8 cellular contexts compared by ENCODE assay signal in the genomic region with DNA sequence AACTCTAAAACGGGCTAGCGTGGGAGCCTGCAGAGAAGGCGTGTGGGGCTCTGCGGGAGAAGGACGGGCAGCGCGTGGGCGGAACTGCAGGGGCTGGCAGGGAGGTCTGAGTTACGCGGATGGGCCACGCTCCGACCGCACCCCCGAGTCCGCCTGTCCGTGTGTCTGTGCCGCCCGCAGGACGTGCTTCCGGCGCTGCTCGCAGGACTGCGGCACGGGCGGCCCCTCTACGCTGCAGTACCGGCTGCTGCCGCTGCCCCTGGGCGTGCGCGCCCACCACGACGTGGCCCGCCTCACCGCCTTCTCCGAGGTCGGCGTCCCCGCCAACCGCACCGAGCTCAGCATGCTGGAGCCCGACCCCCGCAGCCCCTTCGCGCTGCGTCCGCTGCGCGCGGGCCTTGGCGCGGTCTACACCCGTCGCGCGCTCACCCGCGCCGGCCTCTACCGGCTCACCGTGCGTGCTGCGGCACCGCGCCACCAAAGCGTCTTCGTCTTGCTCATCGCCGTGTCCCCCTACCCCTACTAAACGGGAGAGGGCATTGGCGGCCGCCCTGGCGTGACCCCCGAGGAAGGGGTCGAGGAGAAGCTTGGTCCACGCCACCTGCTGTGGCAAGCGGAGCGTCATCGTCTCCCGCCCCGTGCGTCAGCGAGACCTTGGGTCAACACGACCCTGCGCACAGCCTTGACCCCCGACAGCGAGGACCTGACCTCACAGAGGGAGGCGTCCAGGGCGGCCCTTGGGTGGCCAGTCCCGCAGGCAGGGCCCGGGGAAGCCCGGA. TPM values are rescaled to one million over a fixed set of nuclear protein-coding genes. Genes with fewer than 3 reads are reported as not detected.
A peak's percentile ranks its signal among the peaks of the same experiment; 100 is the strongest.
DNase-seq lines count a peak whose midpoint lies in the region; TF ChIP-seq lines count a peak whose summit lies in the region.

No MANE protein-coding gene starts in this region.

- TF ChIP-seq CTCF in fibroblast of lung (conservative IDR thresholded peaks at IDR 0.05 in 1 of 2, IDR thresholded peaks at IDR 0.05 in 1 of 2; ENCODE audit: low read depth in 1 of 2, low read length in 2 of 2) (peak; percentile 21 to 27), osteoblast (IDR thresholded peaks at IDR 0.05; ENCODE audit: extremely low read depth, low read depth, low read length) (peak; percentile 40)

- 8 to 9% methylated on average over 56 to 89 of the region's 92 CpGs for WGBS in GM23248 (ENCODE audit: low coverage in 1 of 2, low lambda C conversion rate in 2 of 2, missing lambda C conversion rate in 2 of 2), 2 experiments

- no peaks in the 10 kb centered on the region for H3F3A ChIP-seq in GM23248 (ENCODE audit: insufficient read depth)

- H3K4me1 ChIP-seq in GM23248 (ENCODE audit: insufficient read depth) (no peaks in the 10 kb centered on the region), fibroblast of lung (ENCODE audit: control insufficient read depth, extremely low read depth, insufficient read depth, low read length) (no peaks in the 10 kb centered on the region), osteoblast (ENCODE audit: insufficient read depth, low read length) (peaks cover 6% of the 10 kb centered on the region)

- no peaks in the 10 kb centered on the region for H4K20me1 ChIP-seq in GM23248 (ENCODE audit: insufficient read depth)
- no peaks in the 10 kb centered on the region for H4K20me1 ChIP-seq in fibroblast of lung (ENCODE audit: control insufficient read depth, extremely low read depth, insufficient read depth, low read length)
- no peaks in the 10 kb centered on the region for H4K20me1 ChIP-seq in osteoblast (ENCODE audit: insufficient read depth, low read length)

- no peaks in the 10 kb centered on the region for H3K9me2 ChIP-seq in GM23248 (ENCODE audit: insufficient read depth)

- H3K9ac ChIP-seq in GM23248 (no peak overlapping the region), fibroblast of lung (ENCODE audit: insufficient read depth, low read length) (no peak overlapping the region)

- H3K9me3 ChIP-seq in GM23248 (ENCODE audit: low read depth), result no peaks in the 10 kb centered on the region
- no peaks in the 10 kb centered on the region for H3K9me3 ChIP-seq in fibroblast of lung (ENCODE audit: control insufficient read depth, insufficient read depth, low read depth, low read length)
- H3K9me3 ChIP-seq in osteoblast (ENCODE audit: low read depth, low read length), result no peaks in the 10 kb centered on the region

- H2AFZ ChIP-seq in GM23248 (peak overlapping the region; percentile 85), fibroblast of lung (ENCODE audit: low read length) (peak overlapping the region; percentile 55), osteoblast (ENCODE audit: low read length) (peak overlapping the region; percentile 85)

- in situ Hi-C loops in GM23248 (cut with MboI), result no loop called here

- H3K4me3 ChIP-seq in GM23248 (peak overlapping the region; percentile 61), fibroblast of lung (replicated peaks in 1 of 4; ENCODE audit: control extremely low read depth in 1 of 4, insufficient read depth in 1 of 4, low read depth in 3 of 4, low read length in 4 of 4) (peak overlapping the region in 1 of 4 experiments; percentile 27), osteoblast (ENCODE audit: insufficient read depth, low read length) (peak overlapping the region; percentile 65)

- H3K79me2 ChIP-seq in GM23248 (ENCODE audit: insufficient read depth) (no peaks in the 10 kb centered on the region), fibroblast of lung (ENCODE audit: control insufficient read depth, insufficient read depth, low read length) (no peaks in the 10 kb centered on the region), osteoblast (ENCODE audit: insufficient read depth, low read length) (no peaks in the 10 kb centered on the region)

- H3K36me3 ChIP-seq in GM23248 (ENCODE audit: low read depth) (no peaks in the 10 kb centered on the region), fibroblast of lung (ENCODE audit: control insufficient read depth, insufficient read depth, low read length) (no peaks in the 10 kb centered on the region), osteoblast (ENCODE audit: insufficient read depth, low read length) (no peaks in the 10 kb centered on the region)

- peak; percentile 74 for DNase-seq in AG08395 (ENCODE audit: low spot score)
- DNase-seq in GM23248, result peak; percentile 82
- DNase-seq in activated CD4-positive, alpha-beta T cell treated with anti-CD3 and anti-CD28 coated beads, Interleukin-2, amount 50 U/mL, for 48 hours, result peak; percentile 41 to 46
- peak; percentile 35 to 62 for DNase-seq in fibroblast of lung (ENCODE audit: low read depth in 2 of 2)
- peak; percentile 96 for DNase-seq in osteoblast (ENCODE audit: insufficient read length, low spot score, missing footprints)
- no peak for DNase-seq in central memory CD4-positive, alpha-beta T cell
- DNase-seq in effector CD8-positive, alpha-beta T cell (lab: John Stamatoyannopoulos, UW), result no peak
- DNase-seq in medulla oblongata (ENCODE audit: extremely low spot score), result no peak

- H3K27ac ChIP-seq in GM23248 (no peak overlapping the region), fibroblast of lung (ENCODE audit: insufficient read depth, low read length) (no peak overlapping the region), osteoblast (ENCODE audit: low read depth, low read length) (no peak overlapping the region)

- H3K27me3 ChIP-seq in GM23248 (replicated peaks; ENCODE audit: insufficient read depth), result no peaks in the 10 kb centered on the region
- peaks cover 4% of the 10 kb centered on the region for H3K27me3 ChIP-seq in fibroblast of lung (ENCODE audit: control insufficient read depth, insufficient read depth, low read length)
- H3K27me3 ChIP-seq in osteoblast (ENCODE audit: insufficient read depth, low read length), result peaks cover 8% of the 10 kb centered on the region

- H3K4me2 ChIP-seq in GM23248 (ENCODE audit: unreplicated experiment), result peak overlapping the region; percentile 46
- H3K4me2 ChIP-seq in fibroblast of lung (ENCODE audit: extremely low read depth, insufficient read depth, low read length), result peak overlapping the region; percentile 51
- peak overlapping the region; percentile 80 for H3K4me2 ChIP-seq in osteoblast (ENCODE audit: insufficient read depth, low read length)

RNA-seq across cellular contexts. Expression of a gene that starts 11.4 kb away (rescaled TPM):
- total RNA-seq in GM23248 (2014; rRNA removed; shearing (Covaris generic)), result 182 and 216 TPM in 2 replicates
- polyA plus RNA-seq in GM23248 (2016; fragmentation: Nextera tagmentation; extraction: Ambion mirVana) (120 and 124 TPM in 2 replicates), fibroblast of lung (44.7 and 65.0 TPM in 2 replicates)
- total RNA-seq in fibroblast of lung (223 and 276 TPM in 2 replicates), osteoblast (134 and 195 TPM in 2 replicates)
- polyA plus RNA-seq in fibroblast of lung (2012), result 37.9 and 47.2 TPM in 2 replicates
- polyA minus RNA-seq in fibroblast of lung (ENCODE audit: low replicate concordance), result 43.7 and 54.7 TPM in 2 replicates

Comparison
In these comparisons a context has a peak if more than half of its experiments do, and no peak if none do; other contexts are left out.
1. DNase-seq: peak in AG08395 (single experiment), GM23248 (single experiment), activated CD4-positive, alpha-beta T cell treated with anti-CD3 and anti-CD28 coated beads, Interleukin-2, amount 50 U/mL, for 48 hours (2 of 2), fibroblast of lung (2 of 2) and osteoblast (single experiment); none in central memory CD4-positive, alpha-beta T cell (single experiment), effector CD8-positive, alpha-beta T cell (single experiment) and medulla oblongata (single experiment).
2. Peak in every context shown above with its lines, with median percentiles within 50 percentile points of each other: H2AFZ ChIP-seq and H3K4me2 ChIP-seq.